ENCODE assay signal across 35 cellular contexts in the genomic region with DNA sequence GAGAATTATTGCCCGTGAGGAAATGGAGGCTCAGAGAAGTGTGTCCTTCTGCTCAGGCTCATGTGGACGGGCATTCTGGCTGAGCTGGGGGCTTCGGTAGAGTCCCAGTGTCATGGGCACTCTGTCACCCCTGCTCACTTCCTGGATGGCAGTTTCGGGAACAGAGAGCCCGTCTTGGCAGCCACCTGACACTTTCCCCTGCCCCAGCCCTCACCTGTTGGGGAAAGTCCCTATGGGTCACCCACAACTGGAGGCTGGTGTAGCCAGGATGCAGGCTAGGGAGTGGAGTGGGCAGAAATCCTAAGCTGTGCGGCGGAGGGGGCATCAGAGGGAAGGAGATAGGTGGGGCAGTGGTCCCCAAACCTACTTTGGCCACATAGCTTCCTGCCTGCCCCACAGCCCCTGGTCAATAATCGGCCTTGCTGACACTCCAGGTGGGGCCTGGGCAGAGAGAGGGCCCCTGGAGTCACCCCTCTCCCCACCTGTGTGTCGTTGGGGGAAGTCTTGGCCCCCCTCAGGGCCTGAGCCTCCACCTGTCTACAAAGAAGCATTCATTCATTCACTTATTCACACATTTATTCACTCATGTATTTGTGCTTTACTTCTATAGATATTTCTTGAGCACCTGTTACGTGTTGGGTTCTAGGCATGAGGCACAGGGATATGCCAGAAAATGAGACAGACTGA. TPM values are rescaled to one million over a fixed set of nuclear protein-coding genes. Genes with fewer than 3 reads are reported as not detected.
DNase-seq lines count a peak whose midpoint lies in the region; ATAC-seq, FAIRE-seq and TF ChIP-seq lines count a peak whose summit lies in the region.
"Had no signal": no experiment of that assay in that cellular context is flagged by ENCODE, and none has a peak within 500 bp of the region (broad histone marks: within the 10 kb centered on the region; RNA-seq: fewer than 3 reads in every experiment).

No MANE protein-coding gene starts in this region.

- H3K4me3 ChIP-seq in GM12878 (no peak overlapping the region), mesenchymal stem cell (ENCODE audit: insufficient read depth in 1 of 2, low read depth in 1 of 2, low read length in 2 of 2) (no peak overlapping the region)
- H3K4me3 ChIP-seq: coronary artery, GM23248, heart left ventricle, lung, neural progenitor cell, SJCRH30, vagina had no signal

- H3K27ac ChIP-seq in GM12878 (ENCODE audit: control insufficient read depth, insufficient read depth) (no peak overlapping the region), mesenchymal stem cell (ENCODE audit: low read length, poor library complexity, severe bottlenecking) (no peak overlapping the region)
- H3K27ac ChIP-seq: coronary artery, GM23248, heart left ventricle, neural progenitor cell, SJCRH30, vagina had no signal

- H3K27me3 Mint-ChIP-seq in activated CD8-positive, alpha-beta T cell treated with anti-CD3 and anti-CD28 coated beads for 36 hours: no peaks in the 10 kb centered on the region
- H3K27me3 Mint-ChIP-seq in activated CD8-positive, alpha-beta T cell treated with anti-CD3 and anti-CD28 coated beads, Interleukin-2, amount 10 ng/mL, durations not matched to agents 7 days and 5 days (ENCODE audit: low read depth): peaks cover 4% of the 10 kb centered on the region

- H3K9me3 ChIP-seq in GM12878 (replicated peaks; ENCODE audit: control insufficient read depth, insufficient read depth, low read length): no peaks in the 10 kb centered on the region
- H3K9me3 ChIP-seq in mesenchymal stem cell (ENCODE audit: control insufficient read depth, low read length): no peaks in the 10 kb centered on the region
- H3K9me3 ChIP-seq: heart left ventricle, SJCRH30, vagina had no signal

- TF ChIP-seq RAD21 in GM12878 (IDR thresholded peaks at IDR 0.05; ENCODE audit: insufficient read depth, low read depth, low read length): no peak

- H2BK5ac ChIP-seq in mesenchymal stem cell (ENCODE audit: low read depth, low read length, poor library complexity, severe bottlenecking): no peak overlapping the region

- no peaks in the 10 kb centered on the region for H3K27me3 ChIP-seq in GM12878 (replicated peaks in 1 of 2; ENCODE audit: control insufficient read depth in 2 of 2, insufficient read depth in 2 of 2, low read length in 1 of 2)
- peaks cover 0 to 3% of the 10 kb centered on the region in 2 experiments for H3K27me3 ChIP-seq in mesenchymal stem cell (ENCODE audit: control insufficient read depth in 1 of 2, insufficient read depth in 1 of 2, low read length in 2 of 2)
- H3K27me3 ChIP-seq: heart left ventricle, neural progenitor cell, SJCRH30, vagina had no signal

- H3K4me2 ChIP-seq in GM12878 (ENCODE audit: control insufficient read depth, insufficient read depth) (peak overlapping the region; percentile 51), mesenchymal stem cell (ENCODE audit: low read length, poor library complexity, severe bottlenecking) (no peak overlapping the region)
- H3K4me2 ChIP-seq: neural progenitor cell had no signal

- SMC1A ChIA-PET in GM12878 (lab: Charles Lee; ENCODE audit: uncharacterized antibody, unreplicated experiment): interaction anchor here (1.0 kb wide), 1 partner anchor 17 kb away, joined by 3 read pairs; no protein-coding TSS in a partner anchor

- peak overlapping the region; percentile 29 for H2AK5ac ChIP-seq in mesenchymal stem cell (ENCODE audit: low read length, severe bottlenecking)

- RAD21 ChIA-PET in GM12878 (lab: Charles Lee; ENCODE audit: unreplicated experiment): interaction anchor here (0.5 to 1.5 kb wide), 5 partner anchors 22 to 500 kb away, joined by 3 to 4 read pairs (median 3); no protein-coding TSS in a partner anchor

- H3K4me3 Mint-ChIP-seq in activated CD8-positive, alpha-beta T cell treated with anti-CD3 and anti-CD28 coated beads for 36 hours: no peak overlapping the region
- H3K4me3 Mint-ChIP-seq in activated CD8-positive, alpha-beta T cell treated with anti-CD3 and anti-CD28 coated beads, Interleukin-2, amount 10 ng/mL, durations not matched to agents 7 days and 5 days: no peak overlapping the region
- H3K4me3 Mint-ChIP-seq: activated T-helper 17 cell treated with anti-CD3 and anti-CD28 coated beads, Interleukin-2, amount 50 U/mL, for 72 hours; effector memory CD8-positive, alpha-beta T cell; HFFc6; neural progenitor cell had no signal

- no peaks in the 10 kb centered on the region for H3K36me3 Mint-ChIP-seq in activated CD8-positive, alpha-beta T cell treated with anti-CD3 and anti-CD28 coated beads for 36 hours (ENCODE audit: low read depth)
- H3K36me3 Mint-ChIP-seq in activated CD8-positive, alpha-beta T cell treated with anti-CD3 and anti-CD28 coated beads, Interleukin-2, amount 10 ng/mL, durations not matched to agents 7 days and 5 days (ENCODE audit: low read depth): no peaks in the 10 kb centered on the region
- H3K36me3 Mint-ChIP-seq: activated naive CD4-positive, alpha-beta T cell treated with anti-CD3 and anti-CD28 coated beads, Interleukin-2, amount 50 U/mL, for 72 hours; neural progenitor cell had no signal

- no peak overlapping the region for H3K23ac ChIP-seq in mesenchymal stem cell (ENCODE audit: low read length in 2 of 2)

- no peak overlapping the region for H2BK15ac ChIP-seq in mesenchymal stem cell (ENCODE audit: low read depth, poor library complexity, severe bottlenecking)

- DNase-seq in activated CD8-positive, alpha-beta T cell treated with anti-CD3 and anti-CD28 coated beads for 36 hours: no peak
- DNase-seq in activated CD8-positive, alpha-beta T cell treated with anti-CD3 and anti-CD28 coated beads, Interleukin-2, amount 10 ng/mL, durations not matched to agents 7 days and 5 days: no peak
- DNase-seq in GM12878 (ENCODE audit: low read depth, low spot score) (no peak), mesenchymal stem cell (no peak), omental fat pad (ENCODE audit: low spot score) (no peak), nucleus accumbens (lab: John Stamatoyannopoulos, UW) (no peak)
- DNase-seq: activated CD4-positive, alpha-beta T cell treated with anti-CD3 and anti-CD28 coated beads, Interleukin-2, amount 50 U/mL, for 48 hours; activated CD8-positive, alpha-beta memory T cell treated with anti-CD3 and anti-CD28 coated beads, Interleukin-2, amount 50 U/mL, for 48 hours; AML-193; DMS79; effector memory CD8-positive, alpha-beta T cell; erythroblast; foreskin fibroblast; GDM1; GM23248; heart left ventricle; HFFc6; kidney glomerular epithelial cell; NCI-H1694 treated with DMSO at 0.1 percent for 48 hours; NCI-H2171; NCI-H524 treated with DMSO at 0.1 percent for 48 hours; SJCRH30; stimulated activated CD4-positive, alpha-beta T cell treated with anti-CD3 and anti-CD28 coated beads, Interleukin-4, amount 100 ng/mL, for 4 hours; stimulated activated naive CD4-positive, alpha-beta T cell treated with Interleukin-2 at 50 U/mL for 16 hours had no signal

- H3K27ac Mint-ChIP-seq in activated CD8-positive, alpha-beta T cell treated with anti-CD3 and anti-CD28 coated beads for 36 hours: no peak overlapping the region
- H3K27ac Mint-ChIP-seq in activated CD8-positive, alpha-beta T cell treated with anti-CD3 and anti-CD28 coated beads, Interleukin-2, amount 10 ng/mL, durations not matched to agents 7 days and 5 days: no peak overlapping the region
- H3K27ac Mint-ChIP-seq: activated naive CD4-positive, alpha-beta T cell treated with anti-CD3 and anti-CD28 coated beads, Interleukin-2, amount 50 U/mL, for 72 hours; activated T-helper 17 cell treated with anti-CD3 and anti-CD28 coated beads, Interleukin-2, amount 50 U/mL, for 72 hours; HFFc6; neural progenitor cell; progenitor cell of endocrine pancreas had no signal

- H3K36me3 ChIP-seq in GM12878 (ENCODE audit: control insufficient read depth in 2 of 2, insufficient read depth in 2 of 2, low read length in 1 of 2) (no peaks in the 10 kb centered on the region), mesenchymal stem cell (ENCODE audit: control insufficient read depth in 1 of 2, insufficient read depth in 2 of 2, low read depth in 1 of 2, low read length in 2 of 2) (no peaks in the 10 kb centered on the region)
- H3K36me3 ChIP-seq: heart left ventricle, neural progenitor cell, SJCRH30, vagina had no signal

- peak overlapping the region; percentile 55 for H2AFZ ChIP-seq in GM12878 (ENCODE audit: control insufficient read depth, low read depth, low read length)
- no peak overlapping the region for H2AFZ ChIP-seq in mesenchymal stem cell (ENCODE audit: low read depth, low read length)
- H2AFZ ChIP-seq: GM23248, neural progenitor cell had no signal

- CTCF ChIA-PET in activated CD8-positive, alpha-beta T cell treated with anti-CD3 and anti-CD28 coated beads for 36 hours (lab: Charles Lee): no interaction called here
- CTCF ChIA-PET in activated CD8-positive, alpha-beta T cell treated with anti-CD3 and anti-CD28 coated beads, Interleukin-2, amount 10 ng/mL, durations not matched to agents 7 days and 5 days (lab: Charles Lee): no interaction called here
- CTCF ChIA-PET in GM12878 (lab: Yijun Ruan, JAX): no interaction called here

- H3K79me2 ChIP-seq in GM12878 (ENCODE audit: control insufficient read depth, insufficient read depth, low read length): no peaks in the 10 kb centered on the region

- in situ Hi-C loops in GM12878 (cut with MboI): no loop called here

- POLR2A ChIA-PET in activated CD8-positive, alpha-beta T cell treated with anti-CD3 and anti-CD28 coated beads for 36 hours (lab: Charles Lee): no interaction called here
- POLR2A ChIA-PET in activated CD8-positive, alpha-beta T cell treated with anti-CD3 and anti-CD28 coated beads, Interleukin-2, amount 10 ng/mL, durations not matched to agents 7 days and 5 days (lab: Charles Lee): no interaction called here
- POLR2A ChIA-PET in GM12878 (lab: Charles Lee): interaction anchor here (0.9 kb wide), 1 partner anchor 22 kb away, joined by 3 read pairs; no protein-coding TSS in a partner anchor

- no peak for TF ChIP-seq EP300 in GM12878 (IDR thresholded peaks at IDR 0.05; ENCODE audit: borderline replicate concordance in 1 of 2, control insufficient read depth in 1 of 2, low read depth in 2 of 2, low read length in 2 of 2)

- H3K4me1 ChIP-seq in GM12878 (ENCODE audit: control insufficient read depth, insufficient read depth, low read length): peaks cover 7% of the 10 kb centered on the region
- H3K4me1 ChIP-seq in mesenchymal stem cell (ENCODE audit: control insufficient read depth, insufficient read depth, low read depth, low read length): peaks cover 21% of the 10 kb centered on the region

- no peak overlapping the region for H2BK120ac ChIP-seq in mesenchymal stem cell (ENCODE audit: low read depth, low read length)

- H3K18ac ChIP-seq in mesenchymal stem cell (ENCODE audit: low read depth in 1 of 2, low read length in 2 of 2): no peak overlapping the region

- ATAC-seq in activated CD8-positive, alpha-beta T cell treated with anti-CD3 and anti-CD28 coated beads for 36 hours: peak; percentile 30
- no peak for ATAC-seq in activated CD8-positive, alpha-beta T cell treated with anti-CD3 and anti-CD28 coated beads, Interleukin-2, amount 10 ng/mL, durations not matched to agents 7 days and 5 days
- peak; percentile 90 for ATAC-seq in GM12878
- ATAC-seq in omental fat pad (ENCODE audit: low FRiP score): no peak
- no peak for ATAC-seq in GM19035 (IDR thresholded peaks at IDR 0.05; ENCODE audit: unreplicated experiment)
- ATAC-seq in GM21723 (IDR thresholded peaks at IDR 0.05; ENCODE audit: unreplicated experiment): no peak
- ATAC-seq: activated T-helper 17 cell treated with anti-CD3 and anti-CD28 coated beads, Interleukin-2, amount 50 U/mL, for 72 hours; effector memory CD8-positive, alpha-beta T cell; heart left ventricle had no signal

- no peak for FAIRE-seq in GM12878 (lab: Jason Lieb, UNC)

- H4K91ac ChIP-seq in mesenchymal stem cell (ENCODE audit: low read length): no peak overlapping the region

- H2BK12ac ChIP-seq in mesenchymal stem cell (ENCODE audit: low read length in 2 of 2): no peak overlapping the region

- H4K20me1 ChIP-seq in GM12878 (ENCODE audit: control insufficient read depth, insufficient read depth): no peaks in the 10 kb centered on the region

- no peaks in the 10 kb centered on the region for H3K9me3 Mint-ChIP-seq in activated CD8-positive, alpha-beta T cell treated with anti-CD3 and anti-CD28 coated beads for 36 hours
- H3K9me3 Mint-ChIP-seq in activated CD8-positive, alpha-beta T cell treated with anti-CD3 and anti-CD28 coated beads, Interleukin-2, amount 10 ng/mL, durations not matched to agents 7 days and 5 days (ENCODE audit: insufficient read depth): no peaks in the 10 kb centered on the region
- H3K9me3 Mint-ChIP-seq: activated naive CD4-positive, alpha-beta T cell treated with anti-CD3 and anti-CD28 coated beads, Interleukin-2, amount 50 U/mL, for 72 hours; activated T-helper 17 cell treated with anti-CD3 and anti-CD28 coated beads, Interleukin-2, amount 50 U/mL, for 72 hours; effector memory CD8-positive, alpha-beta T cell; HFFc6; neural progenitor cell had no signal

- no peak for TF ChIP-seq CTCF in activated CD8-positive, alpha-beta T cell treated with anti-CD3 and anti-CD28 coated beads for 36 hours (IDR thresholded peaks at IDR 0.05)
- TF ChIP-seq CTCF in GM12878 (IDR thresholded peaks at IDR 0.05 in 2 of 3, conservative IDR thresholded peaks at IDR 0.05 in 1 of 3; ENCODE audit: control insufficient read depth in 2 of 3, extremely low read depth in 1 of 3, insufficient read depth in 1 of 3, low read depth in 3 of 3, low read length in 3 of 3) (no peak), omental fat pad (IDR thresholded peaks at IDR 0.05) (no peak)

- TF ChIP-seq POLR2A in GM12878 (IDR thresholded peaks at IDR 0.05; ENCODE audit: low read depth, low read length): no peak

- H4K8ac ChIP-seq in mesenchymal stem cell (ENCODE audit: low read length): no peak overlapping the region

- intact Hi-C loops in activated CD8-positive, alpha-beta T cell treated with anti-CD3 and anti-CD28 coated beads for 36 hours (cut with micrococcal nuclease): no loop called here
- intact Hi-C loops in GM12878 (cut with micrococcal nuclease; ENCODE audit: unreplicated experiment): no loop called here

- H3K9ac ChIP-seq in GM12878 (ENCODE audit: control insufficient read depth, insufficient read depth, low read length) (no peak overlapping the region), mesenchymal stem cell (ENCODE audit: low read length) (no peak overlapping the region)
- H3K9ac ChIP-seq: GM23248, neural progenitor cell had no signal

- BruUV-seq in GM12878 (replicated peaks; lab: Mats Ljungman, UMichigan): no TSS peak

- WGBS in GM12878 (ENCODE audit: insufficient coverage, insufficient replicate concordance, low lambda C conversion rate, missing lambda C conversion rate): 16% methylated on average over 10 of the region's 10 CpGs
- 94% methylated on average over 10 of the region's 10 CpGs for WGBS in mesenchymal stem cell

- no peaks in the 10 kb centered on the region for H3K4me1 Mint-ChIP-seq in activated CD8-positive, alpha-beta T cell treated with anti-CD3 and anti-CD28 coated beads for 36 hours (ENCODE audit: low read depth)
- peaks cover 12% of the 10 kb centered on the region for H3K4me1 Mint-ChIP-seq in activated CD8-positive, alpha-beta T cell treated with anti-CD3 and anti-CD28 coated beads, Interleukin-2, amount 10 ng/mL, durations not matched to agents 7 days and 5 days (ENCODE audit: low read depth)

- H3K79me1 ChIP-seq in mesenchymal stem cell (replicated peaks; ENCODE audit: low read length, poor library complexity, severe bottlenecking): no peaks in the 10 kb centered on the region

- H3K4ac ChIP-seq in mesenchymal stem cell (ENCODE audit: low read depth in 1 of 2, low read length in 2 of 2): no peak overlapping the region

- H3K14ac ChIP-seq in mesenchymal stem cell (ENCODE audit: low read length in 2 of 2): no peak overlapping the region

RNA-seq across cellular contexts. Expression of gene SNAI1, which starts 40.5 kb away (rescaled TPM):
- total RNA-seq in activated CD8-positive, alpha-beta T cell treated with anti-CD3 and anti-CD28 coated beads for 36 hours: 1 to 10 TPM in 1 of 2 experiments, under 1 TPM in 1; 0.90 to 1.4 TPM
- under 1 TPM; 0.37 to 0.47 TPM for total RNA-seq in activated CD8-positive, alpha-beta T cell treated with anti-CD3 and anti-CD28 coated beads, Interleukin-2, amount 10 ng/mL, durations not matched to agents 7 days and 5 days
- 1.2 and 1.6 TPM in 2 replicates for total RNA-seq in GM12878 (2013; cell fraction: nucleolus; rRNA removed)
- 0.05 and 0.17 TPM in 2 replicates for total RNA-seq in GM12878 (2014; rRNA removed)
- 0.09 and 0.13 TPM in 2 replicates for total RNA-seq in GM12878 (2014; rRNA removed; fragmentation: Illumina TruSeq; extraction: Trizol)
- 0.33 and 0.43 TPM in 2 replicates for total RNA-seq in GM12878 (2021)
- not detected for polyA plus RNA-seq in GM12878 (2011; ENCODE audit: low read depth)
- polyA plus RNA-seq in GM12878 (2011; rRNA removed): 0.11 TPM in 1 of 2 replicates, not detected in the other
- polyA plus RNA-seq in GM12878 (2011; cell fraction: cytosol; rRNA removed): 0.08 TPM in 1 of 2 replicates, not detected in the other
- 0.56 and 0.61 TPM in 2 replicates for polyA plus RNA-seq in GM12878 (2011; cell fraction: nucleus; rRNA removed)
- 0.27 and 0.30 TPM in 2 replicates for polyA plus RNA-seq in GM12878 (2012)
- polyA plus RNA-seq in GM12878 (2014; fragmentation: Illumina TruSeq; extraction: Trizol): 0.22 TPM in 1 of 2 replicates, not detected in the other
- polyA plus RNA-seq in GM12878 (2014; fragmentation: Nextera tagmentation; extraction: Ambion mirVana): not detected
- polyA plus RNA-seq in GM12878 (2014; rRNA removed): 0.13 and 0.27 TPM in 2 replicates
- under 1 TPM; 0.78 to 0.79 TPM for polyA plus RNA-seq in GM12878 (2016; fragmentation: Nextera tagmentation; extraction: Ambion mirVana)
- polyA minus RNA-seq in GM12878 (2011; rRNA and poly(A)+ RNA removed): not detected in 2 replicates
- not detected in 2 replicates for polyA minus RNA-seq in GM12878 (2011; cell fraction: cytosol; rRNA and poly(A)+ RNA removed)
- 0.29 and 0.36 TPM in 2 replicates for polyA minus RNA-seq in GM12878 (2011; cell fraction: nucleus; rRNA and poly(A)+ RNA removed)
- polyA plus RNA-seq in mesenchymal stem cell (2013, experiment 1 of 2): 36.2 TPM
- 36.0 TPM for polyA plus RNA-seq in mesenchymal stem cell (2013, experiment 2 of 2)
- 10 to 100 TPM in 1 of 4 donors, 1 to 10 TPM in 3; 3.3 to 23.8 (median 8.7) TPM for total RNA-seq in omental fat pad
- total RNA-seq: LHCN-M2, temporal lobe had no signal

Comparison
In these comparisons a context has a peak if more than half of its experiments do, and no peak if none do; other contexts are left out.
1. ATAC-seq: peak in activated CD8-positive, alpha-beta T cell treated with anti-CD3 and anti-CD28 coated beads for 36 hours (single experiment) and GM12878 (single experiment); none in activated CD8-positive, alpha-beta T cell treated with anti-CD3 and anti-CD28 coated beads, Interleukin-2, amount 10 ng/mL, durations not matched to agents 7 days and 5 days (single experiment), omental fat pad (single experiment), GM19035 (single experiment) and GM21723 (single experiment).